ENCODE assay signal across 12 cellular contexts in genomic region chr3:58452176-58452575, GRCh38.
"Had no signal": no experiment of that assay in that cellular context is flagged by ENCODE, and none has a peak within 500 bp of the region (broad histone marks: within the 10 kb centered on the region; RNA-seq: fewer than 3 reads in every experiment).

No MANE protein-coding gene starts in this region.

- H3K4me3 Mint-ChIP-seq: activated CD4-positive, alpha-beta memory T cell treated with anti-CD3 and anti-CD28 coated beads, Interleukin-2, amount 10 ng/mL, durations not matched to agents 7 days and 5 days; activated CD4-positive, alpha-beta T cell treated with anti-CD3 and anti-CD28 coated beads for 36 hours; activated naive CD8-positive, alpha-beta T cell treated with anti-CD3 and anti-CD28 coated beads, Interleukin-2, amount 50 U/mL, for 24 hours; natural killer cell treated with Interleukin-12 subunit alpha and Interleukin-12 subunit beta and Interleukin-15 and Interleukin-18, amount 100 ng/mL, for 72 hours; stimulated activated naive CD8-positive, alpha-beta T cell treated with anti-CD3 and anti-CD28 coated beads, Interleukin-15, Interleukin-2, amounts not matched to agents 100 ng/mL and 50 ng/mL, for 24 hours had no signal

- H3K27me3 ChIP-seq: ascending aorta had no signal

- DNase-seq: activated CD4-positive, alpha-beta memory T cell treated with anti-CD3 and anti-CD28 coated beads, Interleukin-2, amount 10 ng/mL, durations not matched to agents 7 days and 5 days; activated CD4-positive, alpha-beta T cell treated with anti-CD3 and anti-CD28 coated beads for 36 hours; activated naive CD4-positive, alpha-beta T cell; activated naive CD8-positive, alpha-beta T cell treated with anti-CD3 and anti-CD28 coated beads, Interleukin-2, amount 50 U/mL, for 24 hours; hypothalamus; left cardiac atrium; stimulated activated CD4-positive, alpha-beta T cell treated with anti-CD3 and anti-CD28 coated beads, Interleukin-4, amount 100 ng/mL, for 1 hour; T1000 had no signal

- H3K27ac ChIP-seq: ascending aorta, thoracic aorta had no signal

- H3K4me1 Mint-ChIP-seq: activated CD4-positive, alpha-beta T cell treated with anti-CD3 and anti-CD28 coated beads for 36 hours; activated naive CD8-positive, alpha-beta T cell treated with anti-CD3 and anti-CD28 coated beads, Interleukin-2, amount 50 U/mL, for 24 hours had no signal

- H3K4me1 ChIP-seq: ascending aorta had no signal

- H3K4me3 ChIP-seq: ascending aorta, thoracic aorta had no signal

- H3K27me3 Mint-ChIP-seq: activated CD4-positive, alpha-beta T cell treated with anti-CD3 and anti-CD28 coated beads for 36 hours; activated naive CD8-positive, alpha-beta T cell treated with anti-CD3 and anti-CD28 coated beads, Interleukin-2, amount 50 U/mL, for 24 hours; stimulated activated naive CD8-positive, alpha-beta T cell treated with anti-CD3 and anti-CD28 coated beads, Interleukin-15, Interleukin-2, amounts not matched to agents 100 ng/mL and 50 ng/mL, for 24 hours had no signal

- H3K27ac Mint-ChIP-seq: activated CD4-positive, alpha-beta memory T cell treated with anti-CD3 and anti-CD28 coated beads, Interleukin-2, amount 10 ng/mL, durations not matched to agents 7 days and 5 days; activated CD4-positive, alpha-beta T cell treated with anti-CD3 and anti-CD28 coated beads for 36 hours; activated naive CD8-positive, alpha-beta T cell treated with anti-CD3 and anti-CD28 coated beads, Interleukin-2, amount 50 U/mL, for 24 hours; natural killer cell treated with Interleukin-12 subunit alpha and Interleukin-12 subunit beta and Interleukin-15 and Interleukin-18, amount 100 ng/mL, for 72 hours; stimulated activated naive CD8-positive, alpha-beta T cell treated with anti-CD3 and anti-CD28 coated beads, Interleukin-15, Interleukin-2, amounts not matched to agents 100 ng/mL and 50 ng/mL, for 24 hours had no signal

- H3K36me3 ChIP-seq: ascending aorta, thoracic aorta had no signal
